In the genomic region with DNA sequence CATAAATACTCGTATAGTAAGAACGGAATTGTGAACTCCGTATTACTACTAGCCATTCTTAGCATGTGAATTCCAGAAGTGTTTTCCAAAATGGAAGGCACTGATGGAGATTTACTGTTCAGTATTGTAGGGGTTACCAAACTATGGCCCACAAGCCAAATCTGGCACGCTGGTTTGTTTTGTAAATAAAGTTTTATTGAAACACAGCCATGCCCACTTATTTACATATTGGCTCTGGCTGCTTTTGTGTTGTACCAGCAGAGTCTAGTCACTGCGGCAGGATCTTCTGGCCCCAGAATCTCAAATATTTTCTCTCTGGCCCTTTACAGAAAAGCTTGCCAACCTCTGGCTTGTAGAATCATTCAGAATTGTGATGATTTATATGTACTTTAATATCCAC, we compare ENCODE assay signal across 1 cellular context.
A peak's percentile ranks its signal among the peaks of the same experiment; 100 is the strongest.
TF ChIP-seq lines count a peak whose summit lies in the region.

No MANE protein-coding gene starts in this region.

TF ChIP-seq in HepG2, 621 proteins besides CTCF, POLR2A, EP300 and RAD21:
- no peak for TF ChIP-seq ATF7-NPFF (CRISPR knock-in tag; IDR thresholded peaks at IDR 0.05; ENCODE audit: low read depth)
- TF ChIP-seq, protein P1, sequence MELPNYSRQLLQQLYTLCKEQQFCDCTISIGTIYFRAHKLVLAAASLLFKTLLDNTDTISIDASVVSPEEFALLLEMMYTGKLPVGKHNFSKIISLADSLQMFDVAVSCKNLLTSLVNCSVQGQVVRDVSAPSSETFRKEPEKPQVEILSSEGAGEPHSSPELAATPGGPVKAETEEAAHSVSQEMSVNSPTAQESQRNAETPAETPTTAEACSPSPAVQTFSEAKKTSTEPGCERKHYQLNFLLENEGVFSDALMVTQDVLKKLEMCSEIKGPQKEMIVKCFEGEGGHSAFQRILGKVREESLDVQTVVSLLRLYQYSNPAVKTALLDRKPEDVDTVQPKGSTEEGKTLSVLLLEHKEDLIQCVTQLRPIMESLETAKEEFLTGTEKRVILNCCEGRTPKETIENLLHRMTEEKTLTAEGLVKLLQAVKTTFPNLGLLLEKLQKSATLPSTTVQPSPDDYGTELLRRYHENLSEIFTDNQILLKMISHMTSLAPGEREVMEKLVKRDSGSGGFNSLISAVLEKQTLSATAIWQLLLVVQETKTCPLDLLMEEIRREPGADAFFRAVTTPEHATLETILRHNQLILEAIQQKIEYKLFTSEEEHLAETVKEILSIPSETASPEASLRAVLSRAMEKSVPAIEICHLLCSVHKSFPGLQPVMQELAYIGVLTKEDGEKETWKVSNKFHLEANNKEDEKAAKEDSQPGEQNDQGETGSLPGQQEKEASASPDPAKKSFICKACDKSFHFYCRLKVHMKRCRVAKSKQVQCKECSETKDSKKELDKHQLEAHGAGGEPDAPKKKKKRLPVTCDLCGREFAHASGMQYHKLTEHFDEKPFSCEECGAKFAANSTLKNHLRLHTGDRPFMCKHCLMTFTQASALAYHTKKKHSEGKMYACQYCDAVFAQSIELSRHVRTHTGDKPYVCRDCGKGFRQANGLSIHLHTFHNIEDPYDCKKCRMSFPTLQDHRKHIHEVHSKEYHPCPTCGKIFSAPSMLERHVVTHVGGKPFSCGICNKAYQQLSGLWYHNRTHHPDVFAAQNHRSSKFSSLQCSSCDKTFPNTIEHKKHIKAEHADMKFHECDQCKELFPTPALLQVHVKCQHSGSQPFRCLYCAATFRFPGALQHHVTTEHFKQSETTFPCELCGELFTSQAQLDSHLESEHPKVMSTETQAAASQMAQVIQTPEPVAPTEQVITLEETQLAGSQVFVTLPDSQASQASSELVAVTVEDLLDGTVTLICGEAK (IDR thresholded peaks at IDR 0.05): no peak
- TF ChIP-seq, protein P1 (CRISPR knock-in tag; IDR thresholded peaks at IDR 0.05): peak; percentile 76
- TF ChIP-seq U2AF2 (IDR thresholded peaks at IDR 0.05; ENCODE audit: low read depth, low read length): no peak
- no peak for TF ChIP-seq ZBTB8A (CRISPR knock-in tag; IDR thresholded peaks at IDR 0.05; ENCODE audit: borderline replicate concordance, low read depth)
- TF ChIP-seq, protein P2, sequence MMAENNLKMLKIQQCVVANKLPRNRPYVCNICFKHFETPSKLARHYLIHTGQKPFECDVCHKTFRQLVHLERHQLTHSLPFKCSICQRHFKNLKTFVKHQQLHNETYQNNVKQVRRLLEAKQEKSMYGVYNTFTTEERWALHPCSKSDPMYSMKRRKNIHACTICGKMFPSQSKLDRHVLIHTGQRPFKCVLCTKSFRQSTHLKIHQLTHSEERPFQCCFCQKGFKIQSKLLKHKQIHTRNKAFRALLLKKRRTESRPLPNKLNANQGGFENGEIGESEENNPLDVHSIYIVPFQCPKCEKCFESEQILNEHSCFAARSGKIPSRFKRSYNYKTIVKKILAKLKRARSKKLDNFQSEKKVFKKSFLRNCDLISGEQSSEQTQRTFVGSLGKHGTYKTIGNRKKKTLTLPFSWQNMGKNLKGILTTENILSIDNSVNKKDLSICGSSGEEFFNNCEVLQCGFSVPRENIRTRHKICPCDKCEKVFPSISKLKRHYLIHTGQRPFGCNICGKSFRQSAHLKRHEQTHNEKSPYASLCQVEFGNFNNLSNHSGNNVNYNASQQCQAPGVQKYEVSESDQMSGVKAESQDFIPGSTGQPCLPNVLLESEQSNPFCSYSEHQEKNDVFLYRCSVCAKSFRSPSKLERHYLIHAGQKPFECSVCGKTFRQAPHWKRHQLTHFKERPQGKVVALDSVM (CRISPR knock-in tag; IDR thresholded peaks at IDR 0.05): no peak
TF ChIP-seq in HepG2: peak in this region for 1.
